In the genomic region with DNA sequence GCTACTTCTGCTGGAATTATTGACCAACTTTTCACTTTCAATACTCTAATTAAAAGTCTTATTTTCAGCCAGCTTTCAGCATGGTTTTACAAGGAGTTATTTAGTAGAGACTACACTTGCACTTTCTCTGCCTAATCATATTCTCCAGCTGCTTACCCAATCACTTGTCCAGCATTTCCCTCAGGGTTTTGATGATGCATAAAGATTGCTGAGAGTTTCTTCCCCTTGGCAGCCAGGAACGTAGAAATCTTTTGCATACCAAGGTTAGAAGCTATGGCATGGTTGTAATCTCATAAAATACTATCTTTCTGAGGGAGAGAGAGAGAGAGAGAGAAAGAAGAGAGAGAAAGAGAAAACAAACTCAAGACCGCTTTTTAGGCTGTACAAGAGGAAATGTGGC, we compare ENCODE assay signal across 34 cellular contexts. TPM values are rescaled to one million over a fixed set of nuclear protein-coding genes. Genes with fewer than 3 reads are reported as not detected.
"Had no signal": no experiment of that assay in that cellular context is flagged by ENCODE, and none has a peak within 500 bp of the region (broad histone marks: within the 10 kb centered on the region; RNA-seq: fewer than 3 reads in every experiment).

No MANE protein-coding gene starts in this region.

- H3K4me3 ChIP-seq: hepatocyte, left lung, lower lobe of right lung, neural progenitor cell, ovary, right atrium auricular region, right lobe of liver, skin epidermis, stomach, thoracic aorta, tibial artery, uterus had no signal

- DNase-seq: immature natural killer cell; kidney; left colon; left lung; lower lobe of right lung; mammary epithelial cell; mesenchymal stem cell; naive B cell; natural killer cell; nephron progenitor cell; occipital lobe; ovary; right lobe of liver; stimulated activated CD4-positive, alpha-beta T cell treated with anti-CD3 and anti-CD28 coated beads, Interleukin-12 subunit alpha, Interleukin-12 subunit beta, amount 100 ng/mL, for 4 hours; stimulated activated CD4-positive, alpha-beta T cell treated with anti-CD3 and anti-CD28 coated beads, Interleukin-15, amount 100 ng/mL, for 24 hours; stimulated activated CD4-positive, alpha-beta T cell treated with anti-CD3 and anti-CD28 coated beads, Interleukin-2, amount 100 ng/mL, for 24 hours; stimulated activated CD4-positive, alpha-beta T cell treated with anti-CD3 and anti-CD28 coated beads, Interleukin-4, amount 100 ng/mL, for 1 hour; stimulated activated naive B cell treated with anti-CD40 and anti-IgM and Interleukin-4, amounts not matched to agents 10 μg/mL and 1 μg/mL and 100 μg/mL, for 72 hours; stimulated activated naive CD8-positive, alpha-beta T cell treated with anti-CD3 and anti-CD28 coated beads, Interleukin-15, Interleukin-2, amounts not matched to agents 100 U/mL and 50 U/mL, for 24 hours; stomach; tibial artery; uterus had no signal

- H3K27ac ChIP-seq: hepatocyte, left lung, lower lobe of right lung, neural progenitor cell, neutrophil, ovary, right atrium auricular region, right lobe of liver, skin epidermis, stomach, thoracic aorta, tibial artery, uterus had no signal

- H2AFZ ChIP-seq: hepatocyte, neural progenitor cell had no signal

- H3K9me3 ChIP-seq: left lung, lower lobe of right lung, ovary, right atrium auricular region, right lobe of liver, stomach, thoracic aorta, tibial artery, uterus had no signal

- H3K4me2 ChIP-seq: hepatocyte, neural progenitor cell had no signal

- ATAC-seq: left colon; left lung; natural killer cell; right lobe of liver; stimulated activated naive CD8-positive, alpha-beta T cell treated with anti-CD3 and anti-CD28 coated beads, Interleukin-15, Interleukin-2, amounts not matched to agents 100 U/mL and 50 U/mL, for 24 hours had no signal

- H3K4me1 ChIP-seq: left lung, lower lobe of right lung, neural progenitor cell, right atrium auricular region, right lobe of liver, stomach, tibial artery, uterus had no signal

- H3K79me2 ChIP-seq: hepatocyte had no signal

- H3K36me3 ChIP-seq: left lung, lower lobe of right lung, neural progenitor cell, neutrophil, ovary, right atrium auricular region, right lobe of liver, stomach, thoracic aorta, tibial artery, uterus had no signal

RNA-seq across cellular contexts. Expression of a gene that starts 10.8 kb away (rescaled TPM):
- total RNA-seq: hepatocyte, kidney, left colon, left lung, liver, lower lobe of right lung, mammary epithelial cell, mucosa of gallbladder, natural killer cell, occipital lobe, ovary, progenitor cell of endocrine pancreas, pulmonary artery endothelial cell, renal cortical epithelial cell, right atrium auricular region, right lobe of liver, stomach, thoracic aorta, ureter, uterus had no signal
- polyA plus RNA-seq: hepatocyte, immature natural killer cell, liver, mammary epithelial cell, ovary, stomach had no signal

RNA-seq across cellular contexts. Expression of a gene that starts 19.1 kb away (rescaled TPM):
- total RNA-seq: hepatocyte, kidney, left colon, left lung, liver, lower lobe of right lung, mammary epithelial cell, mucosa of gallbladder, natural killer cell, occipital lobe, ovary, progenitor cell of endocrine pancreas, pulmonary artery endothelial cell, renal cortical epithelial cell, right atrium auricular region, right lobe of liver, stomach, thoracic aorta, ureter, uterus had no signal
- polyA plus RNA-seq: hepatocyte, immature natural killer cell, liver, mammary epithelial cell, ovary, stomach had no signal

RNA-seq across cellular contexts. Expression of a gene that starts 40.5 kb away (rescaled TPM):
- total RNA-seq: hepatocyte, kidney, left colon, left lung, liver, lower lobe of right lung, mammary epithelial cell, mucosa of gallbladder, natural killer cell, occipital lobe, ovary, progenitor cell of endocrine pancreas, pulmonary artery endothelial cell, renal cortical epithelial cell, right atrium auricular region, right lobe of liver, stomach, thoracic aorta, ureter, uterus had no signal
- polyA plus RNA-seq: hepatocyte, immature natural killer cell, liver, mammary epithelial cell, ovary, stomach had no signal

RNA-seq across cellular contexts. Expression of a gene that starts 49.4 kb away (rescaled TPM):
- total RNA-seq: hepatocyte, kidney, left colon, left lung, liver, lower lobe of right lung, mammary epithelial cell, mucosa of gallbladder, natural killer cell, occipital lobe, ovary, progenitor cell of endocrine pancreas, pulmonary artery endothelial cell, renal cortical epithelial cell, right atrium auricular region, right lobe of liver, stomach, thoracic aorta, ureter, uterus had no signal
- polyA plus RNA-seq: hepatocyte, immature natural killer cell, liver, mammary epithelial cell, ovary, stomach had no signal
